In the genomic region with DNA sequence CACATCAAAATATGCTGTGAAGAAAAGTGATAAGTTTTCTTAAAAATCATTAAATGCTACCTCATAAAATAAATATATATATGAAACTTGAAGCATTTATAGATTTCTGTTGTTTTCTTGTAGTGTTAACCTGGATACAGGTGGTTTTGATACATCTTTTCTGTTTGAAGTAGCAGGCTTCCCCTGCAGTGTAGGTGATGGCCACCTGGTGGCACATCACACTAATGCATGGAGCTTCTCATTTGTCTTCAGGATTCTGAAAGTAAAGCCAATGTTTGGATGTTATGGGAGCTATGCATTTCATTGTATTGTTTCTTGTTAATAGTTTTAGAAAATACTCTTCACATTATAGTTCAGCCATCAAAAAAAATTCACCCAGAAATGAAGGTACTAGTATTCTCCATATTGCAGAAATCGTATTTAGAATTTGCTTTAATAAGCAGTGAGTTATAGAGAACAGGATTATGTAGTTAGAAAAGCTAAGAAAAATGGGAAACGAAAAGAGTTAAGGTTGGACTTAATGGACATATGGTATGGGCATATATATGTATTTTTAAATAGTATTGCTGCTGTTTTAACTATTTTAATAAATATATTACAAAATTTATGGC, we compare ENCODE assay signal across 9 cellular contexts. TPM values are rescaled to one million over a fixed set of nuclear protein-coding genes. Genes with fewer than 3 reads are reported as not detected.
DNase-seq lines count a peak whose midpoint lies in the region; ATAC-seq and TF ChIP-seq lines count a peak whose summit lies in the region.
"Had no signal": no experiment of that assay in that cellular context is flagged by ENCODE, and none has a peak within 500 bp of the region (broad histone marks: within the 10 kb centered on the region; RNA-seq: fewer than 3 reads in every experiment).

No MANE protein-coding gene starts in this region.

- H3K9me3 ChIP-seq in PC-3 (ENCODE audit: low read length) (no peaks in the 10 kb centered on the region), uterus (no peaks in the 10 kb centered on the region)
- H3K9me3 ChIP-seq: BLaER1 had no signal

- H3K4me1 ChIP-seq in PC-3 (ENCODE audit: insufficient read depth, low read length), result no peaks in the 10 kb centered on the region
- no peaks in the 10 kb centered on the region for H3K4me1 ChIP-seq in uterus

- DNase-seq in NCI-H1417 (lab: John Stamatoyannopoulos, UW) (peak; percentile 67 to 86 (median 76)), NCI-H1417 treated with DMSO at 0.1 percent for 48 hours (lab: John Stamatoyannopoulos, UW) (no peak), PC-3 (peak; percentile 61), progenitor cell of endocrine pancreas (ENCODE audit: low spot score, unreplicated experiment) (no peak), uterus (no peak)
- DNase-seq in effector memory CD8-positive, alpha-beta T cell, result no peak

- peaks cover 3 to 7% of the 10 kb centered on the region in 2 donors for H3K4me1 Mint-ChIP-seq in effector memory CD8-positive, alpha-beta T cell (ENCODE audit: low read depth in 2 of 2)
- no peaks in the 10 kb centered on the region for H3K4me1 Mint-ChIP-seq in progenitor cell of endocrine pancreas (ENCODE audit: low read depth)

- H3K9me2 ChIP-seq in PC-3 (replicated peaks; ENCODE audit: low read length), result no peaks in the 10 kb centered on the region

- no TSS peak for BruUV-seq in PC-3 (replicated peaks; lab: Mats Ljungman, UMichigan)

- no peaks in the 10 kb centered on the region for H3K79me2 ChIP-seq in PC-3 (ENCODE audit: low read length)

- H3K4me3 Mint-ChIP-seq in effector memory CD8-positive, alpha-beta T cell, result no peak overlapping the region
- no peak overlapping the region for H3K4me3 Mint-ChIP-seq in progenitor cell of endocrine pancreas (ENCODE audit: low read depth)

- H3K36me3 Mint-ChIP-seq in effector memory CD8-positive, alpha-beta T cell (ENCODE audit: insufficient read depth), result peaks cover 40% of the 10 kb centered on the region
- H3K36me3 Mint-ChIP-seq in progenitor cell of endocrine pancreas (ENCODE audit: insufficient read depth), result peaks cover 15% of the 10 kb centered on the region

- intact Hi-C loops in PC-3 (cut with micrococcal nuclease) (loop anchor here (1.0 to 2.0 kb wide), 3 partner anchors 40 to 534 kb away; a partner anchor contains a TSS), uterus (cut with DNase I; ENCODE audit: low total_unique reads) (loop anchor here (10.0 kb wide), 1 partner anchor 186 kb away; no protein-coding TSS in a partner anchor)

- H3K4me3 ChIP-seq in PC-3 (ENCODE audit: low read length) (no peak overlapping the region), uterus (no peak overlapping the region)
- H3K4me3 ChIP-seq: BLaER1 had no signal

- no peak for TF ChIP-seq POLR2A in uterus (IDR thresholded peaks at IDR 0.05)

- H3F3A ChIP-seq in PC-3 (ENCODE audit: low read length, unreplicated experiment), result no peaks in the 10 kb centered on the region

- H4K20me1 ChIP-seq in PC-3 (ENCODE audit: low read length), result no peaks in the 10 kb centered on the region

- H3K27me3 ChIP-seq in PC-3 (ENCODE audit: low read length), result no peaks in the 10 kb centered on the region
- no peaks in the 10 kb centered on the region for H3K27me3 ChIP-seq in uterus
- H3K27me3 ChIP-seq: BLaER1 had no signal

- POLR2A ChIA-PET in PC-3 (lab: Charles Lee; ENCODE audit: unreplicated experiment), result no interaction called here

- H3K27me3 Mint-ChIP-seq in effector memory CD8-positive, alpha-beta T cell, result no peaks in the 10 kb centered on the region
- H3K27me3 Mint-ChIP-seq in progenitor cell of endocrine pancreas, result no peaks in the 10 kb centered on the region

- H3K27ac ChIP-seq in PC-3 (ENCODE audit: low read length) (no peak overlapping the region), uterus (no peak overlapping the region)
- H3K27ac ChIP-seq: BLaER1 had no signal

- H3K9me3 Mint-ChIP-seq in effector memory CD8-positive, alpha-beta T cell, result no peaks in the 10 kb centered on the region
- no peaks in the 10 kb centered on the region for H3K9me3 Mint-ChIP-seq in progenitor cell of endocrine pancreas (ENCODE audit: low read depth)

- no peak overlapping the region for H3K4me2 ChIP-seq in PC-3 (ENCODE audit: low read length)
- H3K4me2 ChIP-seq: BLaER1 had no signal

- peak; percentile 83 for TF ChIP-seq CTCF in PC-3 (conservative IDR thresholded peaks at IDR 0.05; ENCODE audit: low read depth, low read length)
- peak; percentile 92 for TF ChIP-seq CTCF in progenitor cell of endocrine pancreas (IDR thresholded peaks at IDR 0.05; ENCODE audit: unreplicated experiment)
- peak in 1 of 4 experiments; percentile 13 for TF ChIP-seq CTCF in uterus (IDR thresholded peaks at IDR 0.05)

- no peak overlapping the region for H2AFZ ChIP-seq in PC-3 (ENCODE audit: low read length)

- no peak overlapping the region for H3K27ac Mint-ChIP-seq in effector memory CD8-positive, alpha-beta T cell
- no peak overlapping the region for H3K27ac Mint-ChIP-seq in progenitor cell of endocrine pancreas

- peaks cover 14% of the 10 kb centered on the region for H3K36me3 ChIP-seq in PC-3 (ENCODE audit: low read depth, low read length)
- H3K36me3 ChIP-seq in uterus, result no peaks in the 10 kb centered on the region

- CTCF ChIA-PET in PC-3 (lab: Charles Lee), result interaction anchor here (0.6 to 1.5 kb wide), 6 partner anchors 36 to 535 kb away, joined by 3 to 5 read pairs (median 3); no protein-coding TSS in a partner anchor

- ATAC-seq in GM19455 (IDR thresholded peaks at IDR 0.05; ENCODE audit: unreplicated experiment), result peak; percentile 65
- ATAC-seq in HG03442 (IDR thresholded peaks at IDR 0.05; ENCODE audit: unreplicated experiment), result peak; percentile 91
- ATAC-seq in PC-3, result peak; percentile 67
- peak; percentile 51 for ATAC-seq in effector memory CD8-positive, alpha-beta T cell (replicated peaks)

- no peak overlapping the region for H3K9ac ChIP-seq in PC-3 (ENCODE audit: low read length)
- H3K9ac ChIP-seq: BLaER1 had no signal

RNA-seq across cellular contexts. Expression of a gene that starts 18.7 kb away (rescaled TPM):
- total RNA-seq in PC-3 (2014; rRNA removed) (3.9 and 5.6 TPM in 2 replicates), progenitor cell of endocrine pancreas (5.3 TPM in 2 replicates), uterus (10 to 100 TPM in 1 of 4 donors, 1 to 10 TPM in 3; 3.6 to 24.9 (median 7.7) TPM)

RNA-seq across cellular contexts. Expression of a gene that starts 24.4 kb away (rescaled TPM):
- total RNA-seq in PC-3 (2014; rRNA removed), result 8.5 and 9.0 TPM in 2 replicates
- 12.9 and 13.5 TPM in 2 replicates for total RNA-seq in progenitor cell of endocrine pancreas
- 10 to 100 TPM; 10.2 to 29.7 (median 14.7) TPM for total RNA-seq in uterus

Comparison
In these comparisons a context has a peak if more than half of its experiments do, and no peak if none do; other contexts are left out.
1. DNase-seq: peak in NCI-H1417 (3 of 3) and PC-3 (single experiment); none in NCI-H1417 treated with DMSO at 0.1 percent for 48 hours (single experiment), effector memory CD8-positive, alpha-beta T cell (0 of 3), progenitor cell of endocrine pancreas (single experiment) and uterus (0 of 2).
2. Peak in every context shown above with its lines, with median percentiles within 50 percentile points of each other: ATAC-seq.